Comparison of ENCODE assay signal across 21 cellular contexts in the genomic region with DNA sequence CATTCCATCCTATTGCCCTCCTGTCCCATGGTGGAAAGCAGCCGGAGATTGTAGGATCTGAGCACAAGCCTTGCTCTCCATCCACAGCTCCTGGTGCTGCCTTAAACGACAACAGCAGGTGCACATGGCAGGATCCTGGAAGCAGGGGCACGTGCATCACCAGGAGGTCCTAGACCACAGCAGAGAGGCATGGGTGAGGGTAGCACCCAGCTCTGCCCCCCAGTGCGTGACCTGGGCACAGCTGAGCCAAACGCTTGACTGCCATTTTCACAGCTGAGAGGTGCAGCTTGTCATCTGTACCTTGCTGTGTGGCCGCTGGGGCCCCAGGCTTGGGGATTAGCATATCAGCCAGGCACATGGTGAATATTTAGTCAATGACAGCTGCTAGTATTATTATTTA.
"Had no signal": no experiment of that assay in that cellular context is flagged by ENCODE, and none has a peak within 500 bp of the region (broad histone marks: within the 10 kb centered on the region; RNA-seq: fewer than 3 reads in every experiment).

No MANE protein-coding gene starts in this region.

- H3K4me1 Mint-ChIP-seq: T-cell had no signal

- DNase-seq: IMR-90, Karpas-422, KG1, MG63, NCI-H1092, NCI-H1105 treated with DMSO at 0.1 percent for 48 hours, NCI-H1417 treated with DMSO at 0.1 percent for 48 hours, NCI-H146, NCI-H1694 treated with DMSO at 0.1 percent for 48 hours, NCI-H1930, NCI-H2081, NCI-H2107, NCI-H2227 treated with DMSO at 0.1 percent for 48 hours, NCI-H69, Right ventricle myocardium superior, RPMI8226, SIG-M5, SK-N-SH, SW 1271, T-cell had no signal

- H3K9me3 Mint-ChIP-seq: T-cell had no signal

- H3K4me3 Mint-ChIP-seq: T-cell had no signal

- H3K27ac Mint-ChIP-seq: T-cell had no signal

- H3K36me3 Mint-ChIP-seq: T-cell had no signal

- H3K27me3 ChIP-seq: MG63 had no signal

- H3K36me3 ChIP-seq: MG63 had no signal

- H3K4me3 ChIP-seq: MG63 had no signal

- ATAC-seq: T-cell had no signal

- H3K4me2 ChIP-seq: SK-N-SH had no signal

- H3K9me3 ChIP-seq: MG63, SK-N-SH had no signal

- FAIRE-seq: RCC 7860 had no signal

- H3K9ac ChIP-seq: SK-N-SH had no signal
